Comparison of ENCODE assay signal across 8 cellular contexts in genomic region chr9:76456202-76456926, GRCh38. TPM values are rescaled to one million over a fixed set of nuclear protein-coding genes. Genes with fewer than 3 reads are reported as not detected.
DNase-seq lines count a peak whose midpoint lies in the region; ATAC-seq, FAIRE-seq and TF ChIP-seq lines count a peak whose summit lies in the region.

No MANE protein-coding gene starts in this region.

- peaks cover 10% of the 10 kb centered on the region; the same call in 1 of the 2 replicates for H3K79me2 ChIP-seq in Karpas-422 (ENCODE audit: low read length)

- CTCF ChIA-PET in A549 (lab: Yijun Ruan, JAX), result interaction anchor here (0.9 to 4.1 kb wide), 2 partner anchors 9 to 10 kb away, joined by 4 to 30 read pairs; no protein-coding TSS in a partner anchor

- POLR2A ChIA-PET in A549 (lab: Yijun Ruan, JAX), result no interaction called here

- 74% methylated on average over 4 of the region's 4 CpGs for WGBS in A549 (ENCODE audit: missing lambda C conversion rate)
- WGBS in stomach, 5 donors, result 47 to 62% (median 56%) methylated on average over 4 of the region's 4 CpGs

- peaks cover 24% of the 10 kb centered on the region for H3K4me1 ChIP-seq in A549
- H3K4me1 ChIP-seq in Karpas-422 (ENCODE audit: low read length), result peaks cover 34% of the 10 kb centered on the region
- peaks cover 0 to 15% (median 3%) of the 10 kb centered on the region in 4 donors for H3K4me1 ChIP-seq in Peyer's patch
- H3K4me1 ChIP-seq in stomach, result peaks cover 16 to 46% (median 35%) of the 10 kb centered on the region in 4 donors

- H3K9ac ChIP-seq in Karpas-422 (ENCODE audit: low read length), result no peak overlapping the region

- TF ChIP-seq EP300 in A549 (IDR thresholded peaks at IDR 0.05), result no peak
- no peak for TF ChIP-seq EP300 in stomach (IDR thresholded peaks at IDR 0.05)

- peak overlapping the region; percentile 26; the same call in 2 of the 3 replicates for H3K4me2 ChIP-seq in A549
- H3K4me2 ChIP-seq in Karpas-422 (ENCODE audit: low read depth, low read length, poor library complexity, severe bottlenecking), result no peak overlapping the region

- no peaks in the 10 kb centered on the region for H4K20me1 ChIP-seq in Karpas-422 (ENCODE audit: insufficient read depth, low read depth, low read length)

- no peak for ATAC-seq in A549
- ATAC-seq in effector memory CD8-positive, alpha-beta T cell (replicated peaks), result no peak
- ATAC-seq in GM19324 (IDR thresholded peaks at IDR 0.05; ENCODE audit: low FRiP score, unreplicated experiment), result no peak

- no peaks in the 10 kb centered on the region for H3K36me3 ChIP-seq in Karpas-422 (ENCODE audit: insufficient read depth, low read length)
- no peaks in the 10 kb centered on the region for H3K36me3 ChIP-seq in Peyer's patch
- no peaks in the 10 kb centered on the region for H3K36me3 ChIP-seq in stomach

- H3K27ac ChIP-seq in A549 (no peak overlapping the region), Karpas-422 (ENCODE audit: low read length) (no peak overlapping the region), Peyer's patch (peak overlapping the region in 2 of 4 donors; percentile 28 to 44), stomach (peak overlapping the region; percentile 32 to 66 (median 49))

- H3K4me1 Mint-ChIP-seq in effector memory CD8-positive, alpha-beta T cell (ENCODE audit: low read depth in 2 of 2), result peaks cover 17 to 24% of the 10 kb centered on the region in 2 donors

- no peak for FAIRE-seq in A549 (lab: Jason Lieb, UNC)

- no peaks in the 10 kb centered on the region for H3K27me3 ChIP-seq in Karpas-422 (ENCODE audit: low read length)
- H3K27me3 ChIP-seq in Peyer's patch, result no peaks in the 10 kb centered on the region
- H3K27me3 ChIP-seq in stomach, result no peaks in the 10 kb centered on the region

- no peak for TF ChIP-seq RAD21 in A549 (conservative IDR thresholded peaks at IDR 0.05 in 1 of 2, IDR thresholded peaks at IDR 0.05 in 1 of 2)

- no peaks in the 10 kb centered on the region for H3K9me2 ChIP-seq in Karpas-422 (replicated peaks; ENCODE audit: insufficient read depth, low read length)

- no peak overlapping the region for H2AFZ ChIP-seq in Karpas-422 (ENCODE audit: low read length)

- peak in 1 of 2 experiments; percentile 38 for DNase-seq in A549 (ENCODE audit: low read depth in 1 of 2, low spot score in 1 of 2)
- peak; percentile 51 for DNase-seq in GM13977 (ENCODE audit: low spot score)
- peak; percentile 63 for DNase-seq in Karpas-422
- peak; percentile 59 to 79 (median 68) for DNase-seq in Peyer's patch
- peak; percentile 10 to 14 (median 13) for DNase-seq in effector memory CD8-positive, alpha-beta T cell
- peak; percentile 86 for DNase-seq in stomach
- DNase-seq in AG08395 (ENCODE audit: low spot score), result no peak

- H3K27ac Mint-ChIP-seq in effector memory CD8-positive, alpha-beta T cell, result peak overlapping the region; percentile 44 to 49

- no peaks in the 10 kb centered on the region for H3K9me3 Mint-ChIP-seq in effector memory CD8-positive, alpha-beta T cell

- in situ Hi-C loops in GM13977 (cut with MboI; ENCODE audit: low pct_unique_long_range_greater_than_20kb, low sequenced_read_pairs, unreplicated experiment), result no loop called here

- no peak overlapping the region for H3K4me3 Mint-ChIP-seq in effector memory CD8-positive, alpha-beta T cell

- H3K9me3 ChIP-seq in A549 (no peaks in the 10 kb centered on the region), Karpas-422 (ENCODE audit: low read length) (no peaks in the 10 kb centered on the region), Peyer's patch (no peaks in the 10 kb centered on the region), stomach (no peaks in the 10 kb centered on the region)

- H3K4me3 ChIP-seq in A549, result no peak overlapping the region
- no peak overlapping the region for H3K4me3 ChIP-seq in Karpas-422 (ENCODE audit: low read length)
- no peak overlapping the region for H3K4me3 ChIP-seq in Peyer's patch
- H3K4me3 ChIP-seq in stomach, result no peak overlapping the region

- TF ChIP-seq CTCF in A549 (IDR thresholded peaks at IDR 0.05) (no peak), GM13977 (IDR thresholded peaks at IDR 0.05; ENCODE audit: extremely low read depth, insufficient read depth, missing control alignments) (no peak), Peyer's patch (IDR thresholded peaks at IDR 0.05) (peak in 1 of 6 experiments; percentile 7), stomach (IDR thresholded peaks at IDR 0.05) (no peak)

- no peak for TF ChIP-seq POLR2A in A549 (IDR thresholded peaks at IDR 0.05; ENCODE audit: low read length)
- no peak for TF ChIP-seq POLR2A in Peyer's patch (IDR thresholded peaks at IDR 0.05)
- no peak for TF ChIP-seq POLR2A in stomach (IDR thresholded peaks at IDR 0.05)

- no peaks in the 10 kb centered on the region for H3K27me3 Mint-ChIP-seq in effector memory CD8-positive, alpha-beta T cell

- intact Hi-C loops in stomach (cut with DNase I; ENCODE audit: low total_unique reads), result no loop called here

- peaks cover 3% of the 10 kb centered on the region for H3K36me3 Mint-ChIP-seq in effector memory CD8-positive, alpha-beta T cell (ENCODE audit: insufficient read depth)

TF ChIP-seq in A549, 52 proteins besides CTCF, POLR2A, EP300 and RAD21:
- TF ChIP-seq MAZ (IDR thresholded peaks at IDR 0.05; ENCODE audit: borderline replicate concordance, low read depth, low read length) (no peak), PBX3 (IDR thresholded peaks at IDR 0.05) (no peak), HDAC2 (IDR thresholded peaks at IDR 0.05) (no peak), EHF (CRISPR knock-in tag; IDR thresholded peaks at IDR 0.05) (no peak), CHD4 (IDR thresholded peaks at IDR 0.05; ENCODE audit: borderline replicate concordance) (no peak), FOXS1 (CRISPR knock-in tag; IDR thresholded peaks at IDR 0.05) (no peak), ZFP36 (IDR thresholded peaks at IDR 0.05; ENCODE audit: borderline replicate concordance, partially characterized antibody) (no peak), EHMT2 (IDR thresholded peaks at IDR 0.05; ENCODE audit: low read depth) (no peak), POLR2AphosphoS2 (conservative IDR thresholded peaks at IDR 0.05; ENCODE audit: low read length) (no peak), ZSCAN20 (CRISPR knock-in tag; IDR thresholded peaks at IDR 0.05) (no peak), RCOR1 (IDR thresholded peaks at IDR 0.05; ENCODE audit: low read depth, low read length) (no peak), HOXB13 (CRISPR knock-in tag; IDR thresholded peaks at IDR 0.05; ENCODE audit: low read depth) (no peak), ZC3H11A (IDR thresholded peaks at IDR 0.05) (no peak), GATA3 (IDR thresholded peaks at IDR 0.05; ENCODE audit: borderline replicate concordance) (no peak), MYC (IDR thresholded peaks at IDR 0.05; ENCODE audit: borderline replicate concordance, low read length) (no peak), SMC3 (IDR thresholded peaks at IDR 0.05) (no peak), CBX8 (IDR thresholded peaks at IDR 0.05) (no peak)
- TF ChIP-seq, protein P1, sequence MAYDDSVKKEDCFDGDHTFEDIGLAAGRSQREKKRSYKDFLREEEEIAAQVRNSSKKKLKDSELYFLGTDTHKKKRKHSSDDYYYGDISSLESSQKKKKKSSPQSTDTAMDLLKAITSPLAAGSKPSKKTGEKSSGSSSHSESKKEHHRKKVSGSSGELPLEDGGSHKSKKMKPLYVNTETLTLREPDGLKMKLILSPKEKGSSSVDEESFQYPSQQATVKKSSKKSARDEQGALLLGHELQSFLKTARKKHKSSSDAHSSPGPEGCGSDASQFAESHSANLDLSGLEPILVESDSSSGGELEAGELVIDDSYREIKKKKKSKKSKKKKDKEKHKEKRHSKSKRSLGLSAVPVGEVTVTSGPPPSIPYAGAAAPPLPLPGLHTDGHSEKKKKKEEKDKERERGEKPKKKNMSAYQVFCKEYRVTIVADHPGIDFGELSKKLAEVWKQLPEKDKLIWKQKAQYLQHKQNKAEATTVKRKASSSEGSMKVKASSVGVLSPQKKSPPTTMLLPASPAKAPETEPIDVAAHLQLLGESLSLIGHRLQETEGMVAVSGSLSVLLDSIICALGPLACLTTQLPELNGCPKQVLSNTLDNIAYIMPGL (CRISPR knock-in tag; IDR thresholded peaks at IDR 0.05; ENCODE audit: borderline replicate concordance), result no peak
- TF ChIP-seq, protein P2, sequence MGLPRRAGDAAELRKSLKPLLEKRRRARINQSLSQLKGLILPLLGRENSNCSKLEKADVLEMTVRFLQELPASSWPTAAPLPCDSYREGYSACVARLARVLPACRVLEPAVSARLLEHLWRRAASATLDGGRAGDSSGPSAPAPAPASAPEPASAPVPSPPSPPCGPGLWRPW (IDR thresholded peaks at IDR 0.05), result no peak
- TF ChIP-seq, protein P3, sequence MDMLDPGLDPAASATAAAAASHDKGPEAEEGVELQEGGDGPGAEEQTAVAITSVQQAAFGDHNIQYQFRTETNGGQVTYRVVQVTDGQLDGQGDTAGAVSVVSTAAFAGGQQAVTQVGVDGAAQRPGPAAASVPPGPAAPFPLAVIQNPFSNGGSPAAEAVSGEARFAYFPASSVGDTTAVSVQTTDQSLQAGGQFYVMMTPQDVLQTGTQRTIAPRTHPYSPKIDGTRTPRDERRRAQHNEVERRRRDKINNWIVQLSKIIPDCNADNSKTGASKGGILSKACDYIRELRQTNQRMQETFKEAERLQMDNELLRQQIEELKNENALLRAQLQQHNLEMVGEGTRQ (IDR thresholded peaks at IDR 0.05), result no peak
TF ChIP-seq in A549: peak in this region for 0.

RNA-seq across cellular contexts. Expression of gene GCNT1, which starts 2.6 kb away (rescaled TPM):
- polyA plus RNA-seq in A549 (2011; rRNA removed) (2.2 and 3.3 TPM in 2 replicates), A549 (2017; fragmentation: RNase III; extraction: RNeasy Plus Mini Kit Qiagen cat#74134 plus additional on column Dnase treatment) (0.85 to 1.3 TPM (median 1.0 TPM) in 3 replicates), stomach (10 to 100 TPM in 1 of 3 donors, 1 to 10 TPM in 2; 3.1 to 10.1 (median 5.4) TPM)
- 0.75 and 0.96 TPM in 2 replicates for polyA plus RNA-seq in A549 (2012; cell fraction: cytosol; rRNA removed)
- 0.42 and 0.67 TPM in 2 replicates for polyA plus RNA-seq in A549 (2012; cell fraction: nucleus; rRNA removed)
- 2.0 and 5.7 TPM in 2 replicates for polyA minus RNA-seq in A549 (2011; rRNA and poly(A)+ RNA removed)
- 10.8 and 13.1 TPM in 2 replicates for total RNA-seq in Karpas-422 (2014; rRNA removed; shearing (Covaris generic); ENCODE audit: low replicate concordance)
- total RNA-seq in Peyer's patch (10 to 100 TPM; 38.8 to 68.1 (median 53.5) TPM), stomach (100 to 1,000 TPM in 2 of 5 donors, 10 to 100 TPM in 2, 1 to 10 TPM in 1; 7.0 to 136 (median 18.7) TPM)

Comparison
In these comparisons a context has a peak if more than half of its experiments do, and no peak if none do; other contexts are left out.
1. H3K27ac ChIP-seq: peak in stomach (5 of 5); none in A549 (0 of 2) and Karpas-422 (single experiment).